8 cellular contexts compared by ENCODE assay signal in genomic region chr19:46862974-46863632, GRCh38. TPM values are rescaled to one million over a fixed set of nuclear protein-coding genes. Genes with fewer than 3 reads are reported as not detected.
DNase-seq lines count a peak whose midpoint lies in the region; ATAC-seq and TF ChIP-seq lines count a peak whose summit lies in the region.
"Had no signal": no experiment of that assay in that cellular context is flagged by ENCODE, and none has a peak within 500 bp of the region (broad histone marks: within the 10 kb centered on the region; RNA-seq: fewer than 3 reads in every experiment).

No MANE protein-coding gene starts in this region.

- TF ChIP-seq CTCF in GM23338 (conservative IDR thresholded peaks at IDR 0.05; ENCODE audit: low read depth in 2 of 2): no peak
- TF ChIP-seq CTCF in RWPE1 (conservative IDR thresholded peaks at IDR 0.05; ENCODE audit: low read depth): no peak
- TF ChIP-seq CTCF in gastroesophageal sphincter (IDR thresholded peaks at IDR 0.05): no peak
- no peak for TF ChIP-seq CTCF in stomach (IDR thresholded peaks at IDR 0.05)

- no peak overlapping the region for H2AFZ ChIP-seq in GM23338

- H3K27me3 ChIP-seq in GM23338 (ENCODE audit: insufficient read depth): no peaks in the 10 kb centered on the region
- H3K27me3 ChIP-seq in gastroesophageal sphincter: no peaks in the 10 kb centered on the region
- no peaks in the 10 kb centered on the region for H3K27me3 ChIP-seq in stomach

- H3F3A ChIP-seq in GM23338 (replicated peaks; ENCODE audit: low read depth): peaks cover 27% of the 10 kb centered on the region

- peaks cover 58% of the 10 kb centered on the region for H3K4me1 ChIP-seq in GM23338 (ENCODE audit: insufficient read depth)
- H3K4me1 ChIP-seq in gastroesophageal sphincter: peaks cover 6 to 78% (median 27%) of the 10 kb centered on the region in 3 donors
- peaks cover 62 to 76% (median 74%) of the 10 kb centered on the region in 4 donors for H3K4me1 ChIP-seq in stomach

- WGBS in gastroesophageal sphincter (ENCODE audit: low coverage in 1 of 2), 2 donors: 39 to 73% methylated on average over 2 to 4 of the region's 4 CpGs
- 37 to 54% (median 40%) methylated on average over 4 of the region's 4 CpGs for WGBS in stomach, 5 donors

- peaks cover 50% of the 10 kb centered on the region for H4K20me1 ChIP-seq in GM23338 (replicated peaks; ENCODE audit: insufficient read depth)

- peaks cover 28% of the 10 kb centered on the region for H3K4me1 Mint-ChIP-seq in GM23338
- H3K4me1 Mint-ChIP-seq in activated T-cell treated with anti-CD3 and anti-CD28 coated beads, Interleukin-2, amount 50 U/mL, for 72 hours (ENCODE audit: low read depth): peaks cover 49% of the 10 kb centered on the region

- no peaks in the 10 kb centered on the region; the same call in 2 of the 3 replicates for H3K9me3 Mint-ChIP-seq in GM23338
- no peaks in the 10 kb centered on the region for H3K9me3 Mint-ChIP-seq in activated T-cell treated with anti-CD3 and anti-CD28 coated beads, Interleukin-2, amount 50 U/mL, for 72 hours

- TF ChIP-seq EP300 in gastroesophageal sphincter (IDR thresholded peaks at IDR 0.05): no peak
- no peak for TF ChIP-seq EP300 in stomach (IDR thresholded peaks at IDR 0.05)

- H3K27ac ChIP-seq in GM23338 (ENCODE audit: low read depth) (peak overlapping the region; percentile 70), RWPE1 (peak overlapping the region; percentile 78), gastroesophageal sphincter (peak overlapping the region in 3 of 4 donors; percentile 73 to 100 (median 97)), stomach (peak overlapping the region; percentile 59 to 99 (median 97))

- H3K9me3 ChIP-seq in gastroesophageal sphincter: no peaks in the 10 kb centered on the region
- no peaks in the 10 kb centered on the region for H3K9me3 ChIP-seq in stomach

- H3K36me3 Mint-ChIP-seq in GM23338 (ENCODE audit: low read depth): peaks cover 5% of the 10 kb centered on the region; the same call in 1 of the 3 replicates
- peaks cover 0 to 4% of the 10 kb centered on the region in 2 donors for H3K36me3 Mint-ChIP-seq in activated T-cell treated with anti-CD3 and anti-CD28 coated beads, Interleukin-2, amount 50 U/mL, for 72 hours (ENCODE audit: insufficient read depth in 2 of 2)

- TF ChIP-seq POLR2A in gastroesophageal sphincter (IDR thresholded peaks at IDR 0.05) (no peak), stomach (IDR thresholded peaks at IDR 0.05) (no peak)

- H3K36me3 ChIP-seq in GM23338 (ENCODE audit: insufficient read depth) (no peaks in the 10 kb centered on the region), gastroesophageal sphincter (no peaks in the 10 kb centered on the region), stomach (no peaks in the 10 kb centered on the region)

- intact Hi-C loops in stomach (cut with DNase I; ENCODE audit: low total_unique reads): loop anchor here (5.0 kb wide), 1 partner anchor 129 kb away; no protein-coding TSS in a partner anchor

- peaks cover 78% of the 10 kb centered on the region for H3K79me2 ChIP-seq in GM23338 (replicated peaks; ENCODE audit: insufficient read depth)

- no peaks in the 10 kb centered on the region for H3K9me2 ChIP-seq in GM23338 (ENCODE audit: insufficient read depth)

- H3K4me3 ChIP-seq in GM23338 (peak overlapping the region; percentile 95), gastroesophageal sphincter (peak overlapping the region in 1 of 2 donors; percentile 98), stomach (peak overlapping the region; percentile 80 to 95 (median 91))

- POLR2A ChIA-PET in RWPE1 (lab: Yijun Ruan, JAX; ENCODE audit: low non-redundant PET): no interaction called here

- H3K4me3 Mint-ChIP-seq in GM23338: no peak overlapping the region
- H3K4me3 Mint-ChIP-seq in activated T-cell treated with anti-CD3 and anti-CD28 coated beads, Interleukin-2, amount 50 U/mL, for 72 hours: no peak overlapping the region

- H3K27me3 Mint-ChIP-seq in GM23338 (ENCODE audit: insufficient read depth, low read depth, poor library complexity): peaks cover 7% of the 10 kb centered on the region
- H3K27me3 Mint-ChIP-seq in activated T-cell treated with anti-CD3 and anti-CD28 coated beads, Interleukin-2, amount 50 U/mL, for 72 hours (ENCODE audit: low read depth): no peaks in the 10 kb centered on the region

- no peak overlapping the region for H3K27ac Mint-ChIP-seq in GM23338
- H3K27ac Mint-ChIP-seq in activated T-cell treated with anti-CD3 and anti-CD28 coated beads, Interleukin-2, amount 50 U/mL, for 72 hours: no peak overlapping the region

- CTCF ChIA-PET in RWPE1 (lab: Yijun Ruan, JAX): interaction anchor here (0.6 kb wide), 4 partner anchors 63 to 78 kb away, joined by 3 to 5 read pairs (median 3); no protein-coding TSS in a partner anchor

- ATAC-seq in GM23338 (no peak), gastroesophageal sphincter (no peak)
- no peak for ATAC-seq in activated T-cell treated with anti-CD3 and anti-CD28 coated beads, Interleukin-2, amount 50 U/mL, for 72 hours (replicated peaks in 1 of 2)

- peak; percentile 34 for DNase-seq in GM23338 (ENCODE audit: low spot score)
- no peak for DNase-seq in RWPE1 (ENCODE audit: low spot score)
- DNase-seq in stomach: no peak
- DNase-seq in NOMO-1 (lab: John Stamatoyannopoulos, UW; ENCODE audit: unreplicated experiment in 2 of 2): no peak
- DNase-seq in NCI-H748 treated with DMSO at 0.1 percent for 48 hours (lab: John Stamatoyannopoulos, UW): no peak
- no peak for DNase-seq in activated T-cell treated with anti-CD3 and anti-CD28 coated beads, Interleukin-2, amount 50 U/mL, for 72 hours
- DNase-seq: NCI-H1092 had no signal

- H3K4me2 ChIP-seq in GM23338: peak overlapping the region; percentile 100

TF ChIP-seq in GM23338, 12 proteins besides CTCF, POLR2A, EP300 and RAD21 (continues in another document):
- TF ChIP-seq STAT1 (IDR thresholded peaks at IDR 0.05; ENCODE audit: unreplicated experiment) (no peak), ETS1 (IDR thresholded peaks at IDR 0.05) (no peak), JUNB (IDR thresholded peaks at IDR 0.05; ENCODE audit: unreplicated experiment) (no peak), POLR2AphosphoS5 (IDR thresholded peaks at IDR 0.05; ENCODE audit: low read depth) (no peak), EZH2phosphoT487 (IDR thresholded peaks at IDR 0.05; ENCODE audit: unreplicated experiment) (no peak)

RNA-seq across cellular contexts. Expression of gene ARHGAP35, which starts 2.3 kb away (rescaled TPM):
- total RNA-seq in GM23338 (2014; rRNA removed; shearing (Covaris generic)): 49.4 and 57.7 TPM in 2 replicates
- polyA plus RNA-seq in GM23338 (2016; fragmentation: Nextera tagmentation; extraction: Ambion mirVana) (13.6 and 14.4 TPM in 2 replicates), stomach (1 to 10 TPM; 5.6 to 9.0 (median 7.3) TPM)
- total RNA-seq in gastroesophageal sphincter (100 to 1,000 TPM in 1 of 4 donors, 10 to 100 TPM in 3; 42.9 to 109 (median 57.6) TPM), stomach (100 to 1,000 TPM in 1 of 5 donors, 10 to 100 TPM in 3, 1 to 10 TPM in 1; 7.0 to 200 (median 36.4) TPM)
- total RNA-seq in activated T-cell treated with anti-CD3 and anti-CD28 coated beads, Interleukin-2, amount 50 U/mL, for 72 hours: 10 to 100 TPM; 22.7 to 30.0 TPM

RNA-seq across cellular contexts. Expression of gene AP2S1, which starts 12.5 kb away (rescaled TPM):
- total RNA-seq in GM23338 (2014; rRNA removed; shearing (Covaris generic)): 115 and 140 TPM in 2 replicates
- polyA plus RNA-seq in GM23338 (2016; fragmentation: Nextera tagmentation; extraction: Ambion mirVana): 278 and 299 TPM in 2 replicates
- total RNA-seq in gastroesophageal sphincter: 10 to 100 TPM; 40.6 to 76.2 (median 66.5) TPM
- total RNA-seq in stomach: 100 to 1,000 TPM in 2 of 5 donors, 10 to 100 TPM in 2, 1 to 10 TPM in 1; 4.9 to 191 (median 76.7) TPM
- polyA plus RNA-seq in stomach: 100 to 1,000 TPM in 2 of 3 donors, 10 to 100 TPM in 1; 90.1 to 124 (median 103) TPM
- 10 to 100 TPM; 61.7 to 64.3 TPM for total RNA-seq in activated T-cell treated with anti-CD3 and anti-CD28 coated beads, Interleukin-2, amount 50 U/mL, for 72 hours
